Comparison of ENCODE assay signal across 1 cellular context in the genomic region with DNA sequence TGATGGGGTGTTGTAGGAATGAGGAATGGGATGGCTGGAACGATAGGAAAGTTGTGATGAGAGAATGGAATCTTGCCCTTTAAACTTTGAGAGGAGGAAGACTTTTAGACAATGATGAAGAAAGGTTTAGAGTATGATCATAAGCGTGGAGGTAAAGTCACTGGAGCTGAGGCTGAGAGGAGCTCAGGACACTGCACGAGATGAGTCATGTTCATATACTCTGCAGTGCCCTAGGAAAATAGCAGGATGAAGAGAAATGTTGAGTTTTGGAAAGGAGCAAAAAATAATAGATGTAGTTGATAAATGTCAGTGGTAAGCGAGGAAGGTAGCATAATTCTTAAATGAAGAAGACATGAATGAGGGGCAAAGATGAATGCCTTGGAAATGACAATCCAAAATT.
TF ChIP-seq lines count a peak whose summit lies in the region.

No MANE protein-coding gene starts in this region.

TF ChIP-seq in IMR-90, 13 proteins besides CTCF, POLR2A, EP300 and RAD21:
- no peak for TF ChIP-seq BHLHE40 (IDR thresholded peaks at IDR 0.05; ENCODE audit: low read depth, low read length)
- no peak for TF ChIP-seq NFE2L2 (IDR thresholded peaks at IDR 0.05; ENCODE audit: low read depth, low read length)
- TF ChIP-seq, protein P1, sequence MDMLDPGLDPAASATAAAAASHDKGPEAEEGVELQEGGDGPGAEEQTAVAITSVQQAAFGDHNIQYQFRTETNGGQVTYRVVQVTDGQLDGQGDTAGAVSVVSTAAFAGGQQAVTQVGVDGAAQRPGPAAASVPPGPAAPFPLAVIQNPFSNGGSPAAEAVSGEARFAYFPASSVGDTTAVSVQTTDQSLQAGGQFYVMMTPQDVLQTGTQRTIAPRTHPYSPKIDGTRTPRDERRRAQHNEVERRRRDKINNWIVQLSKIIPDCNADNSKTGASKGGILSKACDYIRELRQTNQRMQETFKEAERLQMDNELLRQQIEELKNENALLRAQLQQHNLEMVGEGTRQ (IDR thresholded peaks at IDR 0.05; ENCODE audit: low read depth, low read length): no peak
- TF ChIP-seq, protein P2, sequence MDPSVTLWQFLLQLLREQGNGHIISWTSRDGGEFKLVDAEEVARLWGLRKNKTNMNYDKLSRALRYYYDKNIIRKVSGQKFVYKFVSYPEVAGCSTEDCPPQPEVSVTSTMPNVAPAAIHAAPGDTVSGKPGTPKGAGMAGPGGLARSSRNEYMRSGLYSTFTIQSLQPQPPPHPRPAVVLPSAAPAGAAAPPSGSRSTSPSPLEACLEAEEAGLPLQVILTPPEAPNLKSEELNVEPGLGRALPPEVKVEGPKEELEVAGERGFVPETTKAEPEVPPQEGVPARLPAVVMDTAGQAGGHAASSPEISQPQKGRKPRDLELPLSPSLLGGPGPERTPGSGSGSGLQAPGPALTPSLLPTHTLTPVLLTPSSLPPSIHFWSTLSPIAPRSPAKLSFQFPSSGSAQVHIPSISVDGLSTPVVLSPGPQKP (IDR thresholded peaks at IDR 0.05; ENCODE audit: borderline replicate concordance, low read depth, low read length): no peak
- TF ChIP-seq CEBPB (IDR thresholded peaks at IDR 0.05; ENCODE audit: low read depth, low read length): no peak
- no peak for TF ChIP-seq MAZ (IDR thresholded peaks at IDR 0.05; ENCODE audit: borderline replicate concordance, low read depth, low read length)
- TF ChIP-seq RFX5 (IDR thresholded peaks at IDR 0.05; ENCODE audit: low read depth, low read length): no peak
- TF ChIP-seq MAFK (IDR thresholded peaks at IDR 0.05; ENCODE audit: low read depth, low read length): no peak
- TF ChIP-seq SMC3 (IDR thresholded peaks at IDR 0.05; ENCODE audit: low read depth, low read length): no peak
- no peak for TF ChIP-seq RCOR1 (IDR thresholded peaks at IDR 0.05; ENCODE audit: insufficient replicate concordance, low read length)
- TF ChIP-seq MXI1 (IDR thresholded peaks at IDR 0.05; ENCODE audit: borderline replicate concordance, low read depth, low read length): no peak
- no peak for TF ChIP-seq FOS (IDR thresholded peaks at IDR 0.05; ENCODE audit: low read depth, low read length)
- TF ChIP-seq CHD1 (IDR thresholded peaks at IDR 0.05; ENCODE audit: low read depth, low read length): no peak
